20 cellular contexts compared by ENCODE assay signal in genomic region chr16:11165894-11166665, GRCh38.
"Had no signal": no experiment of that assay in that cellular context is flagged by ENCODE, and none has a peak within 500 bp of the region (broad histone marks: within the 10 kb centered on the region; RNA-seq: fewer than 3 reads in every experiment).

No MANE protein-coding gene starts in this region.

- H3K36me3 ChIP-seq: prostate gland had no signal

- H3K27me3 ChIP-seq: right atrium auricular region had no signal

- H3K4me1 ChIP-seq: prostate gland had no signal

- H3K4me3 ChIP-seq: prostate gland, right atrium auricular region, skin epidermis had no signal

- H3K9me3 ChIP-seq: prostate gland, right atrium auricular region had no signal

- H3K27ac Mint-ChIP-seq: effector memory CD8-positive, alpha-beta T cell; T-cell had no signal

- H3K27ac ChIP-seq: prostate gland, right atrium auricular region, skin epidermis had no signal

- H3K9me3 Mint-ChIP-seq: effector memory CD8-positive, alpha-beta T cell; neural crest cell; T-cell had no signal

- H3K4me3 Mint-ChIP-seq: effector memory CD8-positive, alpha-beta T cell; neural crest cell; T-cell had no signal

- H3K27me3 Mint-ChIP-seq: effector memory CD8-positive, alpha-beta T cell; T-cell had no signal

- DNase-seq: activated CD4-positive, alpha-beta T cell treated with anti-CD3 and anti-CD28 coated beads, Interleukin-2, amount 50 U/mL, for 4 hours; activated CD4-positive, CD25-positive, alpha-beta regulatory T cell treated with anti-CD3 and anti-CD28 coated beads, Interleukin-2, amount 50 U/mL, for 72 hours; activated effector memory CD4-positive, alpha-beta T cell treated with anti-CD3 and anti-CD28 coated beads, Interleukin-2, amount 50 U/mL, for 16 hours; activated naive CD4-positive, alpha-beta T cell treated with anti-CD3 and anti-CD28 coated beads, Interleukin-2, amount 50 U/mL, for 16 hours; activated T-cell treated with anti-CD3 and anti-CD28 coated beads for 4 hours; effector memory CD8-positive, alpha-beta T cell; foreskin melanocyte; hypothalamus; islet precursor cell; midbrain; SIG-M5; stimulated activated CD4-positive, alpha-beta T cell treated with anti-CD3 and anti-CD28 coated beads, Interleukin-15, amount 100 ng/mL, for 24 hours; stimulated activated CD4-positive, alpha-beta T cell treated with anti-CD3 and anti-CD28 coated beads, Interleukin-2, amount 100 ng/mL, for 48 hours; T-cell; T1000 had no signal

- ATAC-seq: effector memory CD8-positive, alpha-beta T cell; SK-N-SH treated with all-trans-retinoic acid at 6 μM for 48 hours; T-cell had no signal
